Comparison of ENCODE assay signal across 2 cellular contexts in the genomic region with DNA sequence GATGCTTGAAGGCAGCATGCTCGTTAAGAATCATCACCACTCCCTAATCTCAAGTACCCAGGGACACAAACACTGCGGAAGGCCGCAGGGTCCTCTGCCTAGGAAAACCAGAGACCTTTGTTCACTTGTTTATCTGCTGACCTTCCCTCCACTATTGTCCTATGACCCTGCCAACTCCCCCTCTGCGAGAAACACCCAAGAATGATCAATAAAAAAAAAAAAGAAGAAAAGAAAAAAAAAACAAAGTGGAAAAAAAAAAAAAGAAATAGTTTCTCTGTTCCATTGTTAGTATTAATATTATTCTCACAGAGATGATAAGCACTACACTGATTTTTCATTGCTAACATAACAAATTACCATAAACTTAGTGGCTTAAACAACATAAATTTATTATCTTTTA. TPM values are rescaled to one million over a fixed set of nuclear protein-coding genes. Genes with fewer than 3 reads are reported as not detected.
"Had no signal": no experiment of that assay in that cellular context is flagged by ENCODE, and none has a peak within 500 bp of the region (broad histone marks: within the 10 kb centered on the region; RNA-seq: fewer than 3 reads in every experiment).

No MANE protein-coding gene starts in this region.

RNA-seq across cellular contexts. Expression of gene SPATA6, which starts 8.0 kb away (rescaled TPM):
- total RNA-seq: PC-9, SJSA1 had no signal
